ENCODE assay signal across 1 cellular context in the genomic region with DNA sequence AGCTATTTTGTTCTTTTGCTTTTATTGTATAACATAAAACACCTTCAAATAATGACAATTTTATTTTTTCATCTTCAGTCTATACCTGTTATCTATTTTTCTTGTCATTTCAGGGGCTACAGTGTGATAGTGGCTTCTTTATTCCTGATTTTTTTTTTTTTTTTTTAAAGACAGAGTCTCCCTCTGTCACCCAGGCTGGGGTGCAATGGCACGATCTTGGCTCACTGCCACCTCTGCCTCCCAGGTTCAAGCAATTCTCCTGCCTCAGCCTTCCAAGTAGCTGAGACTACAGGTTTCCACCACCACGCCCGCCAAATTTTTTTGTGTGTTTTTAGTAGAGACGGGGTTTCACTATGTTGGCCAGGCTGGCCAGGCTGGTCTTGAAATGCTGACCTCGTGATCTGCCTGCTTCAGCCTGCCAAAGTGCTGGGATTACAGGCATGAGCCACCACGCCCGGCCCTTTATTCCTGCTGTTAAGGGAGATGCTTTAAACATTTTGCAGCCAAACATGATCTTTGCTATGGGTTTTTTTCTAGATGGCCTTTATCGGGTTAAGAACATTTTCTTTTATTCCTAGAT.
A peak's percentile ranks its signal among the peaks of the same experiment; 100 is the strongest.
TF ChIP-seq lines count a peak whose summit lies in the region.

No MANE protein-coding gene starts in this region.

TF ChIP-seq in K562, 482 proteins besides CTCF, POLR2A, EP300 and RAD21:
- TF ChIP-seq NFIC (IDR thresholded peaks at IDR 0.05), result peak; percentile 58
